17 cellular contexts compared by ENCODE assay signal in the genomic region with DNA sequence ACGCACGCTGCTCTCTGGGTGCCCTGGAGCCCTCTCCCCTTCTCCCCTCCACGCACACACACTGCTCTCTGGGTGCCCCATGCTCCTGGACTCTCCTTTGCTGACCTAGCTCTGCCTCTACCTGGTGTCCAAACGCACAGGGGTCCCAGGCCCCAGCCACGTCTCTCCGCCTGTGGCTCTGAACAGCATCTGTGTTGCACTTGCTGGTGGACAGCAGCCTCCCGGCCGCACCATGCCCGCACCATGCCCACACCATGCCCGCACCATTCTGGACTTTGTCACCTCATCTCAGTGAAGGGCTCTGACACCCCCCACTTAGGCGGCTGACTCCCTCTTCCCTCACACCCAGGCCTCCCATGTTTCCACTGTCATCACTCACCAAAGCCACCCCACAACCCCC. TPM values are rescaled to one million over a fixed set of nuclear protein-coding genes. Genes with fewer than 3 reads are reported as not detected.
A peak's percentile ranks its signal among the peaks of the same experiment; 100 is the strongest.
DNase-seq lines count a peak whose midpoint lies in the region; ATAC-seq and TF ChIP-seq lines count a peak whose summit lies in the region.
"Had no signal": no experiment of that assay in that cellular context is flagged by ENCODE, and none has a peak within 500 bp of the region (broad histone marks: within the 10 kb centered on the region; RNA-seq: fewer than 3 reads in every experiment).

No MANE protein-coding gene starts in this region.

- no peak overlapping the region for H3K4me3 ChIP-seq in HEK293 (ENCODE audit: low read depth, low read length)
- H3K4me3 ChIP-seq: MG63 had no signal

- H3K9me3 ChIP-seq in HEK293 (ENCODE audit: control insufficient read depth, insufficient read depth, low read depth, low read length), result no peaks in the 10 kb centered on the region

- H3K4me3 Mint-ChIP-seq in activated T-helper 17 cell treated with anti-CD3 and anti-CD28 coated beads, Interleukin-2, amount 50 U/mL, for 72 hours, result no peak overlapping the region
- no peak overlapping the region for H3K4me3 Mint-ChIP-seq in mesothelial cell of epicardium
- H3K4me3 Mint-ChIP-seq in stimulated activated memory B cell treated with anti-CD40 and anti-IgM and Interleukin-4, amounts not matched to agents 10 μg/mL and 1 μg/mL and 100 μg/mL, for 72 hours, result peak overlapping the region; percentile 36
- H3K4me3 Mint-ChIP-seq: CD8-positive, alpha-beta memory T cell had no signal

- TF ChIP-seq CTCF in HEK293 (tag by site-specific recombination; IDR thresholded peaks at IDR 0.05) (no peak), mesothelial cell of epicardium (IDR thresholded peaks at IDR 0.05; ENCODE audit: unreplicated experiment) (no peak)

- H3K36me3 Mint-ChIP-seq in activated T-helper 17 cell treated with anti-CD3 and anti-CD28 coated beads, Interleukin-2, amount 50 U/mL, for 72 hours (ENCODE audit: low read depth), result no peaks in the 10 kb centered on the region
- H3K36me3 Mint-ChIP-seq in mesothelial cell of epicardium, result peaks cover 34% of the 10 kb centered on the region
- peaks cover 12% of the 10 kb centered on the region for H3K36me3 Mint-ChIP-seq in stimulated activated memory B cell treated with anti-CD40 and anti-IgM and Interleukin-4, amounts not matched to agents 10 μg/mL and 1 μg/mL and 100 μg/mL, for 72 hours

- no peak overlapping the region for H3K27ac ChIP-seq in HEK293 (ENCODE audit: extremely low read depth, low read depth, low read length)

- POLR2A ChIA-PET in HEK293 (lab: Yijun Ruan, JAX), result no interaction called here

- CTCF ChIA-PET in HEK293 (lab: Yijun Ruan, JAX), result no interaction called here

- DNase-seq in mesothelial cell of epicardium (ENCODE audit: low spot score in 2 of 2, unreplicated experiment in 2 of 2) (no peak), KBM-7 (no peak), DMS 273 treated with DMSO at 0.1 percent for 48 hours (lab: John Stamatoyannopoulos, UW) (no peak)
- DNase-seq: CD8-positive, alpha-beta memory T cell; DMS79 treated with DMSO at 0.1 percent for 48 hours; KG1; MG63; NCI-H1694; NCI-H2029 treated with DMSO at 0.1 percent for 48 hours; NCI-H446 treated with DMSO at 0.1 percent for 48 hours; NCI-H526 treated with DMSO at 0.1 percent for 48 hours; RPMI8226; SHP77 had no signal

- H3K36me3 ChIP-seq in HEK293 (ENCODE audit: control insufficient read depth in 2 of 2, insufficient read depth in 1 of 2, low read length in 2 of 2), result peaks cover 0 to 44% of the 10 kb centered on the region in 2 experiments; a peak in 2 of 3 replicates

- in situ Hi-C loops in KBM-7 (cut with MboI; ENCODE audit: low pct_unique_long_range_greater_than_20kb, low sequenced_read_pairs), result no loop called here

- no peaks in the 10 kb centered on the region for H3K9me3 Mint-ChIP-seq in activated T-helper 17 cell treated with anti-CD3 and anti-CD28 coated beads, Interleukin-2, amount 50 U/mL, for 72 hours
- H3K9me3 Mint-ChIP-seq in mesothelial cell of epicardium, result no peaks in the 10 kb centered on the region
- H3K9me3 Mint-ChIP-seq in stimulated activated memory B cell treated with anti-CD40 and anti-IgM and Interleukin-4, amounts not matched to agents 10 μg/mL and 1 μg/mL and 100 μg/mL, for 72 hours, result no peaks in the 10 kb centered on the region
- H3K9me3 Mint-ChIP-seq: CD8-positive, alpha-beta memory T cell had no signal

- peaks cover 5% of the 10 kb centered on the region for H3K27me3 Mint-ChIP-seq in activated T-helper 17 cell treated with anti-CD3 and anti-CD28 coated beads, Interleukin-2, amount 50 U/mL, for 72 hours
- H3K27me3 Mint-ChIP-seq in mesothelial cell of epicardium (ENCODE audit: low read depth), result no peaks in the 10 kb centered on the region
- no peaks in the 10 kb centered on the region for H3K27me3 Mint-ChIP-seq in stimulated activated memory B cell treated with anti-CD40 and anti-IgM and Interleukin-4, amounts not matched to agents 10 μg/mL and 1 μg/mL and 100 μg/mL, for 72 hours

- H3K4me1 Mint-ChIP-seq in activated T-helper 17 cell treated with anti-CD3 and anti-CD28 coated beads, Interleukin-2, amount 50 U/mL, for 72 hours, result no peaks in the 10 kb centered on the region
- H3K4me1 Mint-ChIP-seq in mesothelial cell of epicardium, result peaks cover 6% of the 10 kb centered on the region
- peaks cover 49% of the 10 kb centered on the region for H3K4me1 Mint-ChIP-seq in stimulated activated memory B cell treated with anti-CD40 and anti-IgM and Interleukin-4, amounts not matched to agents 10 μg/mL and 1 μg/mL and 100 μg/mL, for 72 hours
- H3K4me1 Mint-ChIP-seq: CD8-positive, alpha-beta memory T cell had no signal

- H3K27ac Mint-ChIP-seq in activated T-helper 17 cell treated with anti-CD3 and anti-CD28 coated beads, Interleukin-2, amount 50 U/mL, for 72 hours, result peak overlapping the region; percentile 52
- peak overlapping the region; percentile 71 for H3K27ac Mint-ChIP-seq in mesothelial cell of epicardium
- H3K27ac Mint-ChIP-seq in stimulated activated memory B cell treated with anti-CD40 and anti-IgM and Interleukin-4, amounts not matched to agents 10 μg/mL and 1 μg/mL and 100 μg/mL, for 72 hours, result peak overlapping the region; percentile 82

- H3K4me1 ChIP-seq in HEK293 (ENCODE audit: control insufficient read depth, insufficient read depth, low read length), result 0 out of 2 replicates have a peak, but pooled peaks cover 3% of the 10 kb centered on the region

- no peak for ATAC-seq in activated T-helper 17 cell treated with anti-CD3 and anti-CD28 coated beads, Interleukin-2, amount 50 U/mL, for 72 hours (replicated peaks)
- no peak for ATAC-seq in stimulated activated memory B cell treated with anti-CD40 and anti-IgM and Interleukin-4, amounts not matched to agents 10 μg/mL and 1 μg/mL and 100 μg/mL, for 72 hours
- no peak for ATAC-seq in GM19328 (IDR thresholded peaks at IDR 0.05; ENCODE audit: unreplicated experiment)

TF ChIP-seq in HEK293, 187 proteins besides CTCF, POLR2A, EP300 and RAD21 (continues in another document):
- TF ChIP-seq ZNF114 (tag by site-specific recombination; IDR thresholded peaks at IDR 0.05) (no peak), GLIS1 (tag by site-specific recombination; IDR thresholded peaks at IDR 0.05) (no peak)
- TF ChIP-seq, protein P1, sequence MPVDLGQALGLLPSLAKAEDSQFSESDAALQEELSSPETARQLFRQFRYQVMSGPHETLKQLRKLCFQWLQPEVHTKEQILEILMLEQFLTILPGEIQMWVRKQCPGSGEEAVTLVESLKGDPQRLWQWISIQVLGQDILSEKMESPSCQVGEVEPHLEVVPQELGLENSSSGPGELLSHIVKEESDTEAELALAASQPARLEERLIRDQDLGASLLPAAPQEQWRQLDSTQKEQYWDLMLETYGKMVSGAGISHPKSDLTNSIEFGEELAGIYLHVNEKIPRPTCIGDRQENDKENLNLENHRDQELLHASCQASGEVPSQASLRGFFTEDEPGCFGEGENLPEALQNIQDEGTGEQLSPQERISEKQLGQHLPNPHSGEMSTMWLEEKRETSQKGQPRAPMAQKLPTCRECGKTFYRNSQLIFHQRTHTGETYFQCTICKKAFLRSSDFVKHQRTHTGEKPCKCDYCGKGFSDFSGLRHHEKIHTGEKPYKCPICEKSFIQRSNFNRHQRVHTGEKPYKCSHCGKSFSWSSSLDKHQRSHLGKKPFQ (tag by site-specific recombination; IDR thresholded peaks at IDR 0.05), result no peak
- TF ChIP-seq, protein P2, sequence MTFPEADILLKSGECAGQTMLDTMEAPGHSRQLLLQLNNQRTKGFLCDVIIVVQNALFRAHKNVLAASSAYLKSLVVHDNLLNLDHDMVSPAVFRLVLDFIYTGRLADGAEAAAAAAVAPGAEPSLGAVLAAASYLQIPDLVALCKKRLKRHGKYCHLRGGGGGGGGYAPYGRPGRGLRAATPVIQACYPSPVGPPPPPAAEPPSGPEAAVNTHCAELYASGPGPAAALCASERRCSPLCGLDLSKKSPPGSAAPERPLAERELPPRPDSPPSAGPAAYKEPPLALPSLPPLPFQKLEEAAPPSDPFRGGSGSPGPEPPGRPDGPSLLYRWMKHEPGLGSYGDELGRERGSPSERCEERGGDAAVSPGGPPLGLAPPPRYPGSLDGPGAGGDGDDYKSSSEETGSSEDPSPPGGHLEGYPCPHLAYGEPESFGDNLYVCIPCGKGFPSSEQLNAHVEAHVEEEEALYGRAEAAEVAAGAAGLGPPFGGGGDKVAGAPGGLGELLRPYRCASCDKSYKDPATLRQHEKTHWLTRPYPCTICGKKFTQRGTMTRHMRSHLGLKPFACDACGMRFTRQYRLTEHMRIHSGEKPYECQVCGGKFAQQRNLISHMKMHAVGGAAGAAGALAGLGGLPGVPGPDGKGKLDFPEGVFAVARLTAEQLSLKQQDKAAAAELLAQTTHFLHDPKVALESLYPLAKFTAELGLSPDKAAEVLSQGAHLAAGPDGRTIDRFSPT (tag by site-specific recombination; IDR thresholded peaks at IDR 0.05), result peak; percentile 48; the same call in 1 of the 2 replicates
- TF ChIP-seq, protein P3, sequence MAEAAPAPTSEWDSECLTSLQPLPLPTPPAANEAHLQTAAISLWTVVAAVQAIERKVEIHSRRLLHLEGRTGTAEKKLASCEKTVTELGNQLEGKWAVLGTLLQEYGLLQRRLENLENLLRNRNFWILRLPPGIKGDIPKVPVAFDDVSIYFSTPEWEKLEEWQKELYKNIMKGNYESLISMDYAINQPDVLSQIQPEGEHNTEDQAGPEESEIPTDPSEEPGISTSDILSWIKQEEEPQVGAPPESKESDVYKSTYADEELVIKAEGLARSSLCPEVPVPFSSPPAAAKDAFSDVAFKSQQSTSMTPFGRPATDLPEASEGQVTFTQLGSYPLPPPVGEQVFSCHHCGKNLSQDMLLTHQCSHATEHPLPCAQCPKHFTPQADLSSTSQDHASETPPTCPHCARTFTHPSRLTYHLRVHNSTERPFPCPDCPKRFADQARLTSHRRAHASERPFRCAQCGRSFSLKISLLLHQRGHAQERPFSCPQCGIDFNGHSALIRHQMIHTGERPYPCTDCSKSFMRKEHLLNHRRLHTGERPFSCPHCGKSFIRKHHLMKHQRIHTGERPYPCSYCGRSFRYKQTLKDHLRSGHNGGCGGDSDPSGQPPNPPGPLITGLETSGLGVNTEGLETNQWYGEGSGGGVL (tag by site-specific recombination; IDR thresholded peaks at IDR 0.05), result peak; percentile 36; the same call in 1 of the 2 replicates

RNA-seq across cellular contexts. Expression of a gene that starts 21.8 kb away (rescaled TPM):
- 1 to 10 TPM; 3.4 to 3.7 TPM for total RNA-seq in activated T-helper 17 cell treated with anti-CD3 and anti-CD28 coated beads, Interleukin-2, amount 50 U/mL, for 72 hours
- 12.0 to 12.6 TPM (median 12.2 TPM) in 3 replicates for total RNA-seq in mesothelial cell of epicardium

RNA-seq across cellular contexts. Expression of a gene that starts 23.0 kb away (rescaled TPM):
- not detected for total RNA-seq in activated T-helper 17 cell treated with anti-CD3 and anti-CD28 coated beads, Interleukin-2, amount 50 U/mL, for 72 hours
- 573 to 576 TPM (median 576 TPM) in 3 replicates for total RNA-seq in mesothelial cell of epicardium
- total RNA-seq: CD8-positive, alpha-beta memory T cell had no signal

RNA-seq across cellular contexts. Expression of a gene that starts 35.2 kb away (rescaled TPM):
- 10 to 100 TPM; 42.3 to 52.6 TPM for total RNA-seq in activated T-helper 17 cell treated with anti-CD3 and anti-CD28 coated beads, Interleukin-2, amount 50 U/mL, for 72 hours
- 56.2 to 58.4 TPM (median 56.5 TPM) in 3 replicates for total RNA-seq in mesothelial cell of epicardium

RNA-seq across cellular contexts. Expression of a gene that starts 43.5 kb away (rescaled TPM):
- total RNA-seq in activated T-helper 17 cell treated with anti-CD3 and anti-CD28 coated beads, Interleukin-2, amount 50 U/mL, for 72 hours, result 10 to 100 TPM; 16.0 to 20.5 TPM
- 18.4 to 20.8 TPM (median 20.4 TPM) in 3 replicates for total RNA-seq in mesothelial cell of epicardium

Comparison
In these comparisons a context has a peak if more than half of its experiments do, and no peak if none do; other contexts are left out.
1. RNA of a gene that starts 23.0 kb away (total RNA-seq): 573 to 576 TPM in mesothelial cell of epicardium; not detected in activated T-helper 17 cell treated with anti-CD3 and anti-CD28 coated beads, Interleukin-2, amount 50 U/mL, for 72 hours; every median in the first group is over 100 times any median in the second.
2. Peak in every context shown above with its lines, with median percentiles within 50 percentile points of each other: H3K27ac Mint-ChIP-seq.